In genomic region chrX:36986231-36986630, GRCh38 we compare ENCODE assay signal across 17 cellular contexts. TPM values are rescaled to one million over a fixed set of nuclear protein-coding genes. Genes with fewer than 3 reads are reported as not detected.
DNase-seq lines count a peak whose midpoint lies in the region; ATAC-seq and TF ChIP-seq lines count a peak whose summit lies in the region.
"Had no signal": no experiment of that assay in that cellular context is flagged by ENCODE, and none has a peak within 500 bp of the region (broad histone marks: within the 10 kb centered on the region; RNA-seq: fewer than 3 reads in every experiment).

No MANE protein-coding gene starts in this region.

- no peak overlapping the region for H3K4me3 Mint-ChIP-seq in stimulated activated naive B cell treated with anti-CD40 and anti-IgM and Interleukin-4, amounts not matched to agents 10 μg/mL and 1 μg/mL and 100 μg/mL, for 72 hours
- H3K4me3 Mint-ChIP-seq: natural killer cell had no signal

- intact Hi-C loops in A673 (cut with micrococcal nuclease; ENCODE audit: unreplicated experiment), result no loop called here

- H3K27ac ChIP-seq in A673 (ENCODE audit: low read depth, low read length, poor library complexity, severe bottlenecking), result no peak overlapping the region
- no peak overlapping the region for H3K27ac ChIP-seq in iPS DF 6.9 (ENCODE audit: low read length)
- H3K27ac ChIP-seq in osteoblast (ENCODE audit: low read depth, low read length), result no peak overlapping the region
- H3K27ac ChIP-seq: skin epidermis had no signal

- peaks cover 1 to 4% of the 10 kb centered on the region in 2 donors for H3K36me3 Mint-ChIP-seq in stimulated activated naive B cell treated with anti-CD40 and anti-IgM and Interleukin-4, amounts not matched to agents 10 μg/mL and 1 μg/mL and 100 μg/mL, for 72 hours
- H3K36me3 Mint-ChIP-seq: natural killer cell had no signal

- CTCF ChIA-PET in A673 (lab: Charles Lee), result no interaction called here

- H3K36me3 ChIP-seq in A673 (ENCODE audit: insufficient read depth, low read length, poor library complexity, severe bottlenecking) (no peaks in the 10 kb centered on the region), iPS DF 6.9 (ENCODE audit: control insufficient read depth, insufficient read depth, low read length) (no peaks in the 10 kb centered on the region), osteoblast (ENCODE audit: insufficient read depth, low read length) (no peaks in the 10 kb centered on the region)

- peaks cover 12 to 13% of the 10 kb centered on the region in 2 donors for H3K27me3 Mint-ChIP-seq in stimulated activated naive B cell treated with anti-CD40 and anti-IgM and Interleukin-4, amounts not matched to agents 10 μg/mL and 1 μg/mL and 100 μg/mL, for 72 hours

- peak overlapping the region; percentile 41 for H3K4me3 ChIP-seq in A673 (ENCODE audit: low read depth, low read length, poor library complexity, severe bottlenecking)
- peak overlapping the region; percentile 21; the same call in 1 of the 2 replicates for H3K4me3 ChIP-seq in iPS DF 6.9 (ENCODE audit: low read length)
- H3K4me3 ChIP-seq in osteoblast (ENCODE audit: insufficient read depth, low read length), result no peak overlapping the region

- no peak overlapping the region for H3K27ac Mint-ChIP-seq in stimulated activated naive B cell treated with anti-CD40 and anti-IgM and Interleukin-4, amounts not matched to agents 10 μg/mL and 1 μg/mL and 100 μg/mL, for 72 hours
- H3K27ac Mint-ChIP-seq: natural killer cell had no signal

- H3K4me1 ChIP-seq in A673 (ENCODE audit: insufficient read depth, low read length, poor library complexity, severe bottlenecking) (no peaks in the 10 kb centered on the region), iPS DF 6.9 (ENCODE audit: control insufficient read depth, insufficient read depth, low read length) (no peaks in the 10 kb centered on the region; the same call in 1 of the 2 replicates), osteoblast (ENCODE audit: insufficient read depth, low read length) (no peaks in the 10 kb centered on the region)

- no peak for TF ChIP-seq CTCF in A673 (conservative IDR thresholded peaks at IDR 0.05; ENCODE audit: low read depth, low read length)
- TF ChIP-seq CTCF in osteoblast (IDR thresholded peaks at IDR 0.05; ENCODE audit: extremely low read depth, low read depth, low read length), result no peak

- no peak for ATAC-seq in stimulated activated naive B cell treated with anti-CD40 and anti-IgM and Interleukin-4, amounts not matched to agents 10 μg/mL and 1 μg/mL and 100 μg/mL, for 72 hours (replicated peaks)

- BruUV-seq in A673 (replicated peaks; lab: Mats Ljungman, UMichigan), result no TSS peak

- no CpG with 5 or more reads among the region's 34 CpGs for WGBS in iPS DF 6.9 (ENCODE audit: insufficient coverage, insufficient read length)

- no peaks in the 10 kb centered on the region for H4K20me1 ChIP-seq in osteoblast (ENCODE audit: insufficient read depth, low read length)

- peaks cover 0 to 3% of the 10 kb centered on the region in 2 donors for H3K4me1 Mint-ChIP-seq in stimulated activated naive B cell treated with anti-CD40 and anti-IgM and Interleukin-4, amounts not matched to agents 10 μg/mL and 1 μg/mL and 100 μg/mL, for 72 hours

- peak overlapping the region; percentile 9 for H3K4me2 ChIP-seq in osteoblast (ENCODE audit: insufficient read depth, low read length)

- no peak overlapping the region for H2AFZ ChIP-seq in osteoblast (ENCODE audit: low read length)

- POLR2A ChIA-PET in A673 (lab: Charles Lee; ENCODE audit: low non-redundant PET), result no interaction called here

- H3K27me3 ChIP-seq in A673 (replicated peaks; ENCODE audit: insufficient read depth, low read depth, low read length, poor library complexity) (no peaks in the 10 kb centered on the region), iPS DF 6.9 (ENCODE audit: control insufficient read depth, insufficient read depth, low read length) (no peaks in the 10 kb centered on the region), osteoblast (ENCODE audit: insufficient read depth, low read length) (no peaks in the 10 kb centered on the region)

- no peaks in the 10 kb centered on the region for H3K79me2 ChIP-seq in osteoblast (ENCODE audit: insufficient read depth, low read length)

- DNase-seq in A673 (ENCODE audit: low spot score) (no peak), NCI-H526 treated with DMSO at 0.1 percent for 48 hours (lab: John Stamatoyannopoulos, UW) (peak; percentile 22), iPS DF 6.9 (ENCODE audit: low read depth, low spot score) (no peak), osteoblast (ENCODE audit: insufficient read length, low spot score, missing footprints) (no peak), GF-D8 (lab: John Stamatoyannopoulos, UW) (no peak), D341Med (ENCODE audit: low spot score) (no peak), NCI-H1694 (lab: John Stamatoyannopoulos, UW) (no peak)
- no peak for DNase-seq in stimulated activated naive B cell treated with anti-CD40 and anti-IgM and Interleukin-4, amounts not matched to agents 10 μg/mL and 1 μg/mL and 100 μg/mL, for 72 hours
- DNase-seq: activated effector memory CD4-positive, alpha-beta T cell treated with anti-CD3 and anti-CD28 coated beads, Interleukin-2, amount 50 U/mL, for 16 hours; COR-L47; HCEC 1CT; Karpas-422; natural killer cell; NCI-H1694 treated with DMSO at 0.1 percent for 48 hours; NCI-H69 had no signal

- H3K9me3 ChIP-seq in A673 (ENCODE audit: low read depth, low read length, poor library complexity, severe bottlenecking), result no peaks in the 10 kb centered on the region
- H3K9me3 ChIP-seq in iPS DF 6.9 (ENCODE audit: control insufficient read depth, insufficient read depth, low read length), result no peaks in the 10 kb centered on the region
- H3K9me3 ChIP-seq in osteoblast (ENCODE audit: low read depth, low read length), result no peaks in the 10 kb centered on the region

- peaks cover 2 to 4% of the 10 kb centered on the region in 2 donors for H3K9me3 Mint-ChIP-seq in stimulated activated naive B cell treated with anti-CD40 and anti-IgM and Interleukin-4, amounts not matched to agents 10 μg/mL and 1 μg/mL and 100 μg/mL, for 72 hours

RNA-seq across cellular contexts. Expression of gene FAM47C, which starts 21.9 kb away (rescaled TPM):
- total RNA-seq in A673 (2021), result not detected in 2 replicates
- total RNA-seq in osteoblast, result not detected in 2 replicates
- total RNA-seq: frontal cortex, natural killer cell had no signal
